ENCODE assay signal across 2 cellular contexts in the genomic region with DNA sequence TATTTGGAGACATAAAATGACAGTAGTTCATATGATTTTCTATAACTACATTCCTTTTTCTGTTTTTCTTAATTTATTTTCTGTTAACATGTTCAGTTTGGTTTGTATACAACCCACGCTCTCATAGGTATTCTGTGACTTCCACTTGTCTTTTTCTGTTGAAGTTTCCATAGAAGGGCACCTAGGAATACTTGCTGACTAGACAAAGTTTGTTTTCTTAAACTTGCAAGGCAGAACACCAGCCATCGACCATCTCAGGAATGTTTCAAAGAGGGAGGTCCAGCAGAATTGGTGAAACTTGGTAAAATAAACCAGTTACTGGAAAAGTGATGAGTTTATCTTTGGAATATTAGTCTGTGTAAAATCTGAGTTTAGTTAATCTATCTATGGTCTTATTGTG.
A peak's percentile ranks its signal among the peaks of the same experiment; 100 is the strongest.
TF ChIP-seq lines count a peak whose summit lies in the region.

No MANE protein-coding gene starts in this region.

TF ChIP-seq in HepG2, 621 proteins besides CTCF, POLR2A, EP300 and RAD21:
- TF ChIP-seq ARNT2 (CRISPR knock-in tag; IDR thresholded peaks at IDR 0.05; ENCODE audit: low read depth) (no peak), RBM39 (IDR thresholded peaks at IDR 0.05; ENCODE audit: low read depth, low read length, poor library complexity, severe bottlenecking) (no peak), ZFAT (CRISPR knock-in tag; conservative IDR thresholded peaks at IDR 0.05) (no peak), MAFK (conservative IDR thresholded peaks at IDR 0.05 in 1 of 2, IDR thresholded peaks at IDR 0.05 in 1 of 2; ENCODE audit: low read length in 2 of 2) (peak; percentile 74 to 90), ZNF101 (CRISPR knock-in tag; IDR thresholded peaks at IDR 0.05; ENCODE audit: borderline replicate concordance, low read depth) (no peak), ZNF296 (CRISPR knock-in tag; conservative IDR thresholded peaks at IDR 0.05) (no peak), MAFF (IDR thresholded peaks at IDR 0.05; ENCODE audit: low read depth, low read length) (peak; percentile 79)
- TF ChIP-seq, protein P1, sequence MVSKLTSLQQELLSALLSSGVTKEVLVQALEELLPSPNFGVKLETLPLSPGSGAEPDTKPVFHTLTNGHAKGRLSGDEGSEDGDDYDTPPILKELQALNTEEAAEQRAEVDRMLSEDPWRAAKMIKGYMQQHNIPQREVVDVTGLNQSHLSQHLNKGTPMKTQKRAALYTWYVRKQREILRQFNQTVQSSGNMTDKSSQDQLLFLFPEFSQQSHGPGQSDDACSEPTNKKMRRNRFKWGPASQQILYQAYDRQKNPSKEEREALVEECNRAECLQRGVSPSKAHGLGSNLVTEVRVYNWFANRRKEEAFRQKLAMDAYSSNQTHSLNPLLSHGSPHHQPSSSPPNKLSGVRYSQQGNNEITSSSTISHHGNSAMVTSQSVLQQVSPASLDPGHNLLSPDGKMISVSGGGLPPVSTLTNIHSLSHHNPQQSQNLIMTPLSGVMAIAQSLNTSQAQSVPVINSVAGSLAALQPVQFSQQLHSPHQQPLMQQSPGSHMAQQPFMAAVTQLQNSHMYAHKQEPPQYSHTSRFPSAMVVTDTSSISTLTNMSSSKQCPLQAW (CRISPR knock-in tag; IDR thresholded peaks at IDR 0.05) = no peak
- TF ChIP-seq, protein P2, sequence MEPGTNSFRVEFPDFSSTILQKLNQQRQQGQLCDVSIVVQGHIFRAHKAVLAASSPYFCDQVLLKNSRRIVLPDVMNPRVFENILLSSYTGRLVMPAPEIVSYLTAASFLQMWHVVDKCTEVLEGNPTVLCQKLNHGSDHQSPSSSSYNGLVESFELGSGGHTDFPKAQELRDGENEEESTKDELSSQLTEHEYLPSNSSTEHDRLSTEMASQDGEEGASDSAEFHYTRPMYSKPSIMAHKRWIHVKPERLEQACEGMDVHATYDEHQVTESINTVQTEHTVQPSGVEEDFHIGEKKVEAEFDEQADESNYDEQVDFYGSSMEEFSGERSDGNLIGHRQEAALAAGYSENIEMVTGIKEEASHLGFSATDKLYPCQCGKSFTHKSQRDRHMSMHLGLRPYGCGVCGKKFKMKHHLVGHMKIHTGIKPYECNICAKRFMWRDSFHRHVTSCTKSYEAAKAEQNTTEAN (CRISPR knock-in tag; conservative IDR thresholded peaks at IDR 0.05) = no peak

TF ChIP-seq in H1, 55 proteins besides CTCF, POLR2A, EP300 and RAD21:
- no peak for TF ChIP-seq TBP (IDR thresholded peaks at IDR 0.05; ENCODE audit: low read depth, low read length)
- peak; percentile 30; the same call in 1 of the 2 replicates for TF ChIP-seq MAFK (IDR thresholded peaks at IDR 0.05; ENCODE audit: low read depth, low read length)
- no peak for TF ChIP-seq KDM1A (IDR thresholded peaks at IDR 0.05; ENCODE audit: borderline replicate concordance, low read length)
